Comparison of ENCODE assay signal across 1 cellular context in genomic region chr10:78528749-78529204, GRCh38.
A peak's percentile ranks its signal among the peaks of the same experiment; 100 is the strongest.
TF ChIP-seq lines count a peak whose summit lies in the region.

No MANE protein-coding gene starts in this region.

TF ChIP-seq in HepG2, 621 proteins besides CTCF, POLR2A, EP300 and RAD21 (continued from another document and continues in another):
- TF ChIP-seq PCBP1 (IDR thresholded peaks at IDR 0.05; ENCODE audit: borderline replicate concordance, low read depth, low read length) (no peak), MXD4 (CRISPR knock-in tag; IDR thresholded peaks at IDR 0.05) (0 out of 2 replicates have a peak, but pooled peaks have one; percentile 37), TBX3 (IDR thresholded peaks at IDR 0.05; ENCODE audit: borderline replicate concordance) (peak; percentile 95), FOSL2 (CRISPR knock-in tag; IDR thresholded peaks at IDR 0.05) (peak; percentile 72), ZNF850 (CRISPR knock-in tag; conservative IDR thresholded peaks at IDR 0.05) (no peak), NCOA1 (CRISPR knock-in tag; IDR thresholded peaks at IDR 0.05) (no peak), HNRNPLL (IDR thresholded peaks at IDR 0.05; ENCODE audit: low read depth, low read length, poor library complexity, severe bottlenecking) (peak; percentile 70), ZNF576 (CRISPR knock-in tag; IDR thresholded peaks at IDR 0.05) (no peak), ASH2L (IDR thresholded peaks at IDR 0.05; ENCODE audit: insufficient read length, low read depth, low read length) (peak; percentile 80), NKX3-1 (CRISPR knock-in tag; IDR thresholded peaks at IDR 0.05) (peak; percentile 92), KAT2B (IDR thresholded peaks at IDR 0.05; ENCODE audit: borderline replicate concordance, low read depth, low read length) (peak; percentile 78; the same call in 1 of the 2 replicates), CAMTA2 (CRISPR knock-in tag; IDR thresholded peaks at IDR 0.05; ENCODE audit: borderline replicate concordance) (no peak), TCF7L2 (IDR thresholded peaks at IDR 0.05; ENCODE audit: low read depth, low read length) (no peak), ZNF557 (CRISPR knock-in tag; IDR thresholded peaks at IDR 0.05) (0 out of 2 replicates have a peak, but pooled peaks have one; percentile 52), PTBP1 (IDR thresholded peaks at IDR 0.05; ENCODE audit: low read depth, low read length, poor library complexity, severe bottlenecking) (no peak), ZNF646 (CRISPR knock-in tag; IDR thresholded peaks at IDR 0.05) (no peak), POGK (CRISPR knock-in tag; conservative IDR thresholded peaks at IDR 0.05) (peak; percentile 80), ZNF616 (CRISPR knock-in tag; IDR thresholded peaks at IDR 0.05; ENCODE audit: low read depth) (no peak), HOXA5 (CRISPR knock-in tag; IDR thresholded peaks at IDR 0.05) (peak; percentile 59; the same call in 1 of the 2 replicates), ZNF160 (CRISPR knock-in tag; IDR thresholded peaks at IDR 0.05) (0 out of 2 replicates have a peak, but pooled peaks have one; percentile 45), FOXK1 (CRISPR knock-in tag; IDR thresholded peaks at IDR 0.05; ENCODE audit: borderline replicate concordance, low read depth) (peak; percentile 71; the same call in 1 of the 2 replicates), STAG1 (CRISPR knock-in tag; IDR thresholded peaks at IDR 0.05) (peak; percentile 52), BHLHE40 (IDR thresholded peaks at IDR 0.05; ENCODE audit: low read length) (peak; percentile 72), MAF1 (CRISPR knock-in tag; IDR thresholded peaks at IDR 0.05; ENCODE audit: borderline replicate concordance) (no peak), SP5 (CRISPR knock-in tag; IDR thresholded peaks at IDR 0.05; ENCODE audit: borderline replicate concordance, low read depth) (peak; percentile 52; the same call in 1 of the 2 replicates), SMAD3 (CRISPR knock-in tag; IDR thresholded peaks at IDR 0.05) (peak; percentile 84; the same call in 1 of the 2 replicates), PAF1 (CRISPR knock-in tag; IDR thresholded peaks at IDR 0.05) (no peak), MAZ (IDR thresholded peaks at IDR 0.05; ENCODE audit: borderline replicate concordance, low read depth, low read length) (no peak), MAZ (CRISPR knock-in tag; IDR thresholded peaks at IDR 0.05; ENCODE audit: low read depth) (peak; percentile 65; the same call in 1 of the 2 replicates), SAP130 (CRISPR knock-in tag; IDR thresholded peaks at IDR 0.05; ENCODE audit: low read depth) (peak; percentile 81), MAFF (IDR thresholded peaks at IDR 0.05; ENCODE audit: low read depth, low read length) (peak; percentile 43; the same call in 1 of the 2 replicates), ARID4A (CRISPR knock-in tag; IDR thresholded peaks at IDR 0.05; ENCODE audit: borderline replicate concordance) (peak; percentile 48; the same call in 1 of the 2 replicates), ZNF343 (CRISPR knock-in tag; IDR thresholded peaks at IDR 0.05) (0 out of 2 replicates have a peak, but pooled peaks have one; percentile 55), YEATS2 (CRISPR knock-in tag; IDR thresholded peaks at IDR 0.05; ENCODE audit: borderline replicate concordance) (peak; percentile 32; the same call in 1 of the 2 replicates), IKZF1 (IDR thresholded peaks at IDR 0.05) (no peak), ZXDC (CRISPR knock-in tag; IDR thresholded peaks at IDR 0.05) (no peak), NCOR1 (IDR thresholded peaks at IDR 0.05; ENCODE audit: borderline replicate concordance, low read length) (peak; percentile 63; the same call in 1 of the 2 replicates), ZNF652 (CRISPR knock-in tag; IDR thresholded peaks at IDR 0.05; ENCODE audit: borderline replicate concordance, low read depth) (peak; percentile 37; the same call in 1 of the 2 replicates), NFYB (CRISPR knock-in tag; IDR thresholded peaks at IDR 0.05) (peak; percentile 33; the same call in 1 of the 2 replicates), KDM5A (IDR thresholded peaks at IDR 0.05; ENCODE audit: borderline replicate concordance, low read length) (no peak), SP140L (CRISPR knock-in tag; IDR thresholded peaks at IDR 0.05; ENCODE audit: borderline replicate concordance) (no peak), ZNF256 (CRISPR knock-in tag; conservative IDR thresholded peaks at IDR 0.05) (no peak), YY1 (IDR thresholded peaks at IDR 0.05; ENCODE audit: insufficient read depth, insufficient replicate concordance, low read depth, low read length) (no peak)
- TF ChIP-seq, protein P1, sequence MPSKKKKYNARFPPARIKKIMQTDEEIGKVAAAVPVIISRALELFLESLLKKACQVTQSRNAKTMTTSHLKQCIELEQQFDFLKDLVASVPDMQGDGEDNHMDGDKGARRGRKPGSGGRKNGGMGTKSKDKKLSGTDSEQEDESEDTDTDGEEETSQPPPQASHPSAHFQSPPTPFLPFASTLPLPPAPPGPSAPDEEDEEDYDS (CRISPR knock-in tag; IDR thresholded peaks at IDR 0.05) = peak; percentile 67
- TF ChIP-seq, protein P2, sequence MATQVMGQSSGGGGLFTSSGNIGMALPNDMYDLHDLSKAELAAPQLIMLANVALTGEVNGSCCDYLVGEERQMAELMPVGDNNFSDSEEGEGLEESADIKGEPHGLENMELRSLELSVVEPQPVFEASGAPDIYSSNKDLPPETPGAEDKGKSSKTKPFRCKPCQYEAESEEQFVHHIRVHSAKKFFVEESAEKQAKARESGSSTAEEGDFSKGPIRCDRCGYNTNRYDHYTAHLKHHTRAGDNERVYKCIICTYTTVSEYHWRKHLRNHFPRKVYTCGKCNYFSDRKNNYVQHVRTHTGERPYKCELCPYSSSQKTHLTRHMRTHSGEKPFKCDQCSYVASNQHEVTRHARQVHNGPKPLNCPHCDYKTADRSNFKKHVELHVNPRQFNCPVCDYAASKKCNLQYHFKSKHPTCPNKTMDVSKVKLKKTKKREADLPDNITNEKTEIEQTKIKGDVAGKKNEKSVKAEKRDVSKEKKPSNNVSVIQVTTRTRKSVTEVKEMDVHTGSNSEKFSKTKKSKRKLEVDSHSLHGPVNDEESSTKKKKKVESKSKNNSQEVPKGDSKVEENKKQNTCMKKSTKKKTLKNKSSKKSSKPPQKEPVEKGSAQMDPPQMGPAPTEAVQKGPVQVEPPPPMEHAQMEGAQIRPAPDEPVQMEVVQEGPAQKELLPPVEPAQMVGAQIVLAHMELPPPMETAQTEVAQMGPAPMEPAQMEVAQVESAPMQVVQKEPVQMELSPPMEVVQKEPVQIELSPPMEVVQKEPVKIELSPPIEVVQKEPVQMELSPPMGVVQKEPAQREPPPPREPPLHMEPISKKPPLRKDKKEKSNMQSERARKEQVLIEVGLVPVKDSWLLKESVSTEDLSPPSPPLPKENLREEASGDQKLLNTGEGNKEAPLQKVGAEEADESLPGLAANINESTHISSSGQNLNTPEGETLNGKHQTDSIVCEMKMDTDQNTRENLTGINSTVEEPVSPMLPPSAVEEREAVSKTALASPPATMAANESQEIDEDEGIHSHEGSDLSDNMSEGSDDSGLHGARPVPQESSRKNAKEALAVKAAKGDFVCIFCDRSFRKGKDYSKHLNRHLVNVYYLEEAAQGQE (IDR thresholded peaks at IDR 0.05; ENCODE audit: borderline replicate concordance in 1 of 2, low read depth in 1 of 2, low read length in 2 of 2) = peak in 1 of 2 experiments; percentile 60; a peak in 1 of 4 replicates
